Comparison of ENCODE assay signal across 8 cellular contexts in the genomic region with DNA sequence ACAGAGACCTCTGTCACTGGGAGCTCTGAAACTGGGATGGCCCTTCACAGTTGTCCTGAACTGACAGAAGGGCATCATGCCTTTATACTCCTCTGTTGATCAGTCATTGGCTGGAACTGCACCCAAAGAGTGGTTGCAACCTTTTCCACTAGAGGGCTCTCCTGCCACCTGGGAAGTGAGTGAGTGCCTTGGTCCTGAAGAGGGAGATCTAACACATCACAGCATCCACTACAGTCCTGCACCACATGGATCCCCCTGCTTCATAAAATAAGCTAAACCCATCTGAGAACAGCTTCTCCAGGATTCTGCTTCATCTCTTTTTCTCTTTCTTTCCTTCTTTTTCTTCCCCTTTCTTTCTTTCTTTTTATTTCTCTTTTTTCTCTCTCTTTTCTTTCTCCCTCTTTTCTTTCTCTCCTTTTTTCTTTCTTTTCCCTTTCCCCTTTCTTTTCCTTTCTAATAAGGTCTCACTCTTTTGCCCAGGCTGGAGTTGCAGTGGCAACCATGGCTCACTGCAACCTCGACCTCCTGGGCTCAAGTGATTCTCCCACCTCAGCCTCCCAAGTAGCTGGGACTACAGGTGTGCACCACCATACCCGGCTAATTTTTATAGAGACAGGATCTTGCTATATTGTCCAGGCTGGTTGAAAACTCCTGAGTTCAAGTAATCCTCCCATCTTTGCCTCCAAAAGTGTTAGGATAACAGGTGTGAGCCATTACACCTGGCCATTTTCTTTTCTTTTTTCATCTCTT. TPM values are rescaled to one million over a fixed set of nuclear protein-coding genes. Genes with fewer than 3 reads are reported as not detected.
DNase-seq lines count a peak whose midpoint lies in the region; ATAC-seq and TF ChIP-seq lines count a peak whose summit lies in the region.

No MANE protein-coding gene starts in this region.

- no peak overlapping the region for H3K4me3 Mint-ChIP-seq in activated CD4-positive, alpha-beta T cell treated with anti-CD3 and anti-CD28 coated beads for 36 hours
- no peak overlapping the region for H3K4me3 Mint-ChIP-seq in stimulated activated memory B cell treated with anti-CD40 and anti-IgM and Interleukin-4, amounts not matched to agents 10 μg/mL and 1 μg/mL and 100 μg/mL, for 72 hours

- H3K27me3 Mint-ChIP-seq in activated CD4-positive, alpha-beta T cell treated with anti-CD3 and anti-CD28 coated beads for 36 hours: no peaks in the 10 kb centered on the region
- peaks cover 26% of the 10 kb centered on the region for H3K27me3 Mint-ChIP-seq in stimulated activated memory B cell treated with anti-CD40 and anti-IgM and Interleukin-4, amounts not matched to agents 10 μg/mL and 1 μg/mL and 100 μg/mL, for 72 hours

- no peaks in the 10 kb centered on the region for H3K36me3 ChIP-seq in mucosa of descending colon (ENCODE audit: low read depth)

- TF ChIP-seq CTCF in mucosa of descending colon (IDR thresholded peaks at IDR 0.05): peak; percentile 48

- no peaks in the 10 kb centered on the region for H3K9me3 ChIP-seq in mucosa of descending colon

- no peaks in the 10 kb centered on the region for H3K36me3 Mint-ChIP-seq in activated CD4-positive, alpha-beta T cell treated with anti-CD3 and anti-CD28 coated beads for 36 hours (ENCODE audit: low read depth)
- no peaks in the 10 kb centered on the region for H3K36me3 Mint-ChIP-seq in stimulated activated memory B cell treated with anti-CD40 and anti-IgM and Interleukin-4, amounts not matched to agents 10 μg/mL and 1 μg/mL and 100 μg/mL, for 72 hours

- H3K4me1 ChIP-seq in mucosa of descending colon (ENCODE audit: low read depth): peaks cover 5% of the 10 kb centered on the region

- CTCF ChIA-PET in activated CD4-positive, alpha-beta T cell treated with anti-CD3 and anti-CD28 coated beads for 36 hours (lab: Charles Lee): interaction anchor here (0.6 to 1.7 kb wide), 13 partner anchors 10 to 458 kb away, joined by 3 to 5 read pairs (median 3); no protein-coding TSS in a partner anchor

- intact Hi-C loops in activated CD4-positive, alpha-beta T cell treated with anti-CD3 and anti-CD28 coated beads for 36 hours (cut with DNase I, micrococcal nuclease): loop anchor here in 1 of 2 experiments (1.0 kb wide), 3 partner anchors 104 to 186 kb away; partner anchors contain the start of gene RPL32
- intact Hi-C loops in mucosa of descending colon (cut with DNase I, micrococcal nuclease): no loop called here

- no peaks in the 10 kb centered on the region for H3K9me3 Mint-ChIP-seq in activated CD4-positive, alpha-beta T cell treated with anti-CD3 and anti-CD28 coated beads for 36 hours (ENCODE audit: low read depth)
- H3K9me3 Mint-ChIP-seq in stimulated activated memory B cell treated with anti-CD40 and anti-IgM and Interleukin-4, amounts not matched to agents 10 μg/mL and 1 μg/mL and 100 μg/mL, for 72 hours: peaks cover 4% of the 10 kb centered on the region

- no peak overlapping the region for H3K27ac Mint-ChIP-seq in activated CD4-positive, alpha-beta T cell treated with anti-CD3 and anti-CD28 coated beads for 36 hours
- no peak overlapping the region for H3K27ac Mint-ChIP-seq in stimulated activated memory B cell treated with anti-CD40 and anti-IgM and Interleukin-4, amounts not matched to agents 10 μg/mL and 1 μg/mL and 100 μg/mL, for 72 hours

- H3K4me3 ChIP-seq in mucosa of descending colon: no peak overlapping the region

- ATAC-seq in GM18519 (IDR thresholded peaks at IDR 0.05; ENCODE audit: low FRiP score, unreplicated experiment): peak; percentile 70
- peak; percentile 94 for ATAC-seq in HG03108 (IDR thresholded peaks at IDR 0.05; ENCODE audit: unreplicated experiment)
- ATAC-seq in activated CD4-positive, alpha-beta T cell treated with anti-CD3 and anti-CD28 coated beads for 36 hours: peak; percentile 100
- peak; percentile 96 for ATAC-seq in mucosa of descending colon
- peak; percentile 81 for ATAC-seq in stimulated activated memory B cell treated with anti-CD40 and anti-IgM and Interleukin-4, amounts not matched to agents 10 μg/mL and 1 μg/mL and 100 μg/mL, for 72 hours

- no peaks in the 10 kb centered on the region for H3K4me1 Mint-ChIP-seq in activated CD4-positive, alpha-beta T cell treated with anti-CD3 and anti-CD28 coated beads for 36 hours
- H3K4me1 Mint-ChIP-seq in stimulated activated memory B cell treated with anti-CD40 and anti-IgM and Interleukin-4, amounts not matched to agents 10 μg/mL and 1 μg/mL and 100 μg/mL, for 72 hours: no peaks in the 10 kb centered on the region

- POLR2A ChIA-PET in activated CD4-positive, alpha-beta T cell treated with anti-CD3 and anti-CD28 coated beads for 36 hours (lab: Charles Lee): no interaction called here

- DNase-seq in AG08396 (ENCODE audit: low spot score) (peak; percentile 64), NCI-H446 treated with DMSO at 0.1 percent for 48 hours (lab: John Stamatoyannopoulos, UW) (peak; percentile 11), dermis microvascular lymphatic vessel endothelial cell (ENCODE audit: low read depth in 2 of 2) (peak; percentile 62 to 74), mucosa of descending colon (peak in 2 of 3 donors; percentile 54 to 75)
- DNase-seq in activated CD4-positive, alpha-beta T cell treated with anti-CD3 and anti-CD28 coated beads for 36 hours: peak; percentile 79

RNA-seq across cellular contexts. Expression of gene RAF1, which starts 42.8 kb away (rescaled TPM):
- total RNA-seq in activated CD4-positive, alpha-beta T cell treated with anti-CD3 and anti-CD28 coated beads for 36 hours: 10 to 100 TPM; 66.8 to 74.7 TPM
- total RNA-seq in dermis microvascular lymphatic vessel endothelial cell (70.9 and 84.0 TPM in 2 replicates), mucosa of descending colon (10 to 100 TPM; 75.4 to 99.7 (median 76.9) TPM)

RNA-seq across cellular contexts. Expression of gene TMEM40, which starts 52.4 kb away (rescaled TPM):
- total RNA-seq in activated CD4-positive, alpha-beta T cell treated with anti-CD3 and anti-CD28 coated beads for 36 hours: not detected
- 0.13 TPM in 1 of 2 replicates, not detected in the other for total RNA-seq in dermis microvascular lymphatic vessel endothelial cell
- total RNA-seq in mucosa of descending colon: not detected

Comparison
In these comparisons a context has a peak if more than half of its experiments do, and no peak if none do; other contexts are left out.
1. DNase-seq: peak in every context shown above with its lines; median percentile 79 in activated CD4-positive, alpha-beta T cell treated with anti-CD3 and anti-CD28 coated beads for 36 hours; 68 in dermis microvascular lymphatic vessel endothelial cell; 64 in mucosa of descending colon; 64 in AG08396; 11 in NCI-H446 treated with DMSO at 0.1 percent for 48 hours.